In genomic region chr11:225734-226453, GRCh38 we compare ENCODE assay signal across 14 cellular contexts. TPM values are rescaled to one million over a fixed set of nuclear protein-coding genes. Genes with fewer than 3 reads are reported as not detected.
DNase-seq lines count a peak whose midpoint lies in the region; ATAC-seq and TF ChIP-seq lines count a peak whose summit lies in the region.
"Had no signal": no experiment of that assay in that cellular context is flagged by ENCODE, and none has a peak within 500 bp of the region (broad histone marks: within the 10 kb centered on the region; RNA-seq: fewer than 3 reads in every experiment).

No MANE protein-coding gene starts in this region.

- no peak for TF ChIP-seq CTCF in MCF 10A (IDR thresholded peaks at IDR 0.05; ENCODE audit: unreplicated experiment)

- H3K4me2 ChIP-seq in Karpas-422 (ENCODE audit: low read depth, low read length, poor library complexity, severe bottlenecking): peak overlapping the region; percentile 20

- H3K27ac ChIP-seq in Karpas-422 (ENCODE audit: low read length): peak overlapping the region; percentile 37; the same call in 1 of the 2 replicates
- H3K27ac ChIP-seq: vagina, VCaP had no signal

- peaks cover 5% of the 10 kb centered on the region for H3K4me1 Mint-ChIP-seq in activated CD4-positive, alpha-beta T cell treated with anti-CD3 and anti-CD28 coated beads, Interleukin-2, amount 10 ng/mL, durations not matched to agents 7 days and 5 days
- peaks cover 9% of the 10 kb centered on the region for H3K4me1 Mint-ChIP-seq in MCF 10A (ENCODE audit: insufficient read depth, unreplicated experiment)
- H3K4me1 Mint-ChIP-seq in stimulated activated naive B cell treated with anti-CD40 and anti-IgM and Interleukin-4, amounts not matched to agents 10 μg/mL and 1 μg/mL and 100 μg/mL, for 72 hours: peaks cover 12 to 21% of the 10 kb centered on the region in 2 donors

- no peaks in the 10 kb centered on the region for H3K27me3 Mint-ChIP-seq in activated CD4-positive, alpha-beta T cell treated with anti-CD3 and anti-CD28 coated beads, Interleukin-2, amount 10 ng/mL, durations not matched to agents 7 days and 5 days
- H3K27me3 Mint-ChIP-seq in MCF 10A (ENCODE audit: insufficient read depth, unreplicated experiment): no peaks in the 10 kb centered on the region
- no peaks in the 10 kb centered on the region for H3K27me3 Mint-ChIP-seq in stimulated activated naive B cell treated with anti-CD40 and anti-IgM and Interleukin-4, amounts not matched to agents 10 μg/mL and 1 μg/mL and 100 μg/mL, for 72 hours

- no peak overlapping the region for H3K4me3 ChIP-seq in Karpas-422 (ENCODE audit: low read length)
- H3K4me3 ChIP-seq: vagina had no signal

- BruUV-seq in MCF 10A (replicated peaks; lab: Mats Ljungman, UMichigan): no TSS peak

- H4K20me1 ChIP-seq in Karpas-422 (ENCODE audit: insufficient read depth, low read depth, low read length): no peaks in the 10 kb centered on the region

- peaks cover 8% of the 10 kb centered on the region for H3K4me1 ChIP-seq in Karpas-422 (ENCODE audit: low read length)
- H3K4me1 ChIP-seq: vagina had no signal

- H3K36me3 Mint-ChIP-seq in activated CD4-positive, alpha-beta T cell treated with anti-CD3 and anti-CD28 coated beads, Interleukin-2, amount 10 ng/mL, durations not matched to agents 7 days and 5 days (ENCODE audit: low read depth): no peaks in the 10 kb centered on the region
- peaks cover 42% of the 10 kb centered on the region for H3K36me3 Mint-ChIP-seq in MCF 10A (ENCODE audit: insufficient read depth, unreplicated experiment)
- H3K36me3 Mint-ChIP-seq in stimulated activated naive B cell treated with anti-CD40 and anti-IgM and Interleukin-4, amounts not matched to agents 10 μg/mL and 1 μg/mL and 100 μg/mL, for 72 hours: peaks cover 24 to 27% of the 10 kb centered on the region in 2 donors

- no peaks in the 10 kb centered on the region for H3K9me3 Mint-ChIP-seq in activated CD4-positive, alpha-beta T cell treated with anti-CD3 and anti-CD28 coated beads, Interleukin-2, amount 10 ng/mL, durations not matched to agents 7 days and 5 days
- no peaks in the 10 kb centered on the region for H3K9me3 Mint-ChIP-seq in MCF 10A (ENCODE audit: unreplicated experiment)
- no peaks in the 10 kb centered on the region for H3K9me3 Mint-ChIP-seq in stimulated activated naive B cell treated with anti-CD40 and anti-IgM and Interleukin-4, amounts not matched to agents 10 μg/mL and 1 μg/mL and 100 μg/mL, for 72 hours
- H3K9me3 Mint-ChIP-seq: activated naive CD4-positive, alpha-beta T cell treated with anti-CD3 and anti-CD28 coated beads for 36 hours had no signal

- intact Hi-C loops in MCF 10A (cut with micrococcal nuclease): no loop called here

- CTCF ChIA-PET in activated CD4-positive, alpha-beta T cell treated with anti-CD3 and anti-CD28 coated beads, Interleukin-2, amount 10 ng/mL, durations not matched to agents 7 days and 5 days (lab: Charles Lee): interaction anchor here (0.8 to 2.9 kb wide), 2 partner anchors 10 to 19 kb away, joined by 3 to 13 read pairs; partner anchors contain the start of genes BET1L and RIC8A
- CTCF ChIA-PET in MCF 10A (lab: Yijun Ruan, JAX): no interaction called here

- peak overlapping the region; percentile 56; the same call in 1 of the 2 replicates for H2AFZ ChIP-seq in Karpas-422 (ENCODE audit: low read length)

- H3K9me3 ChIP-seq in Karpas-422 (ENCODE audit: low read length): no peaks in the 10 kb centered on the region
- H3K9me3 ChIP-seq: vagina had no signal

- POLR2A ChIA-PET in activated CD4-positive, alpha-beta T cell treated with anti-CD3 and anti-CD28 coated beads, Interleukin-2, amount 10 ng/mL, durations not matched to agents 7 days and 5 days (lab: Charles Lee): no interaction called here
- POLR2A ChIA-PET in MCF 10A (lab: Yijun Ruan, JAX): interaction anchor here (0.8 to 1.6 kb wide), 3 partner anchors 9 to 133 kb away, joined by 3 to 4 read pairs (median 4); no protein-coding TSS in a partner anchor

- peak overlapping the region; percentile 44; the same call in 1 of the 2 replicates for H3K9ac ChIP-seq in Karpas-422 (ENCODE audit: low read length)

- no peak overlapping the region for H3K4me3 Mint-ChIP-seq in activated CD4-positive, alpha-beta T cell treated with anti-CD3 and anti-CD28 coated beads, Interleukin-2, amount 10 ng/mL, durations not matched to agents 7 days and 5 days
- H3K4me3 Mint-ChIP-seq in MCF 10A (ENCODE audit: unreplicated experiment): no peak overlapping the region
- peak overlapping the region; percentile 14 to 36 for H3K4me3 Mint-ChIP-seq in stimulated activated naive B cell treated with anti-CD40 and anti-IgM and Interleukin-4, amounts not matched to agents 10 μg/mL and 1 μg/mL and 100 μg/mL, for 72 hours
- H3K4me3 Mint-ChIP-seq: activated naive CD4-positive, alpha-beta T cell treated with anti-CD3 and anti-CD28 coated beads for 36 hours had no signal

- peak; percentile 91 to 99 for ATAC-seq in stimulated activated naive B cell treated with anti-CD40 and anti-IgM and Interleukin-4, amounts not matched to agents 10 μg/mL and 1 μg/mL and 100 μg/mL, for 72 hours (replicated peaks)
- ATAC-seq in HG03159 (IDR thresholded peaks at IDR 0.05; ENCODE audit: unreplicated experiment): no peak

- no peaks in the 10 kb centered on the region for H3K27me3 ChIP-seq in Karpas-422 (ENCODE audit: low read length)
- H3K27me3 ChIP-seq: vagina had no signal

- H3K27ac Mint-ChIP-seq in activated CD4-positive, alpha-beta T cell treated with anti-CD3 and anti-CD28 coated beads, Interleukin-2, amount 10 ng/mL, durations not matched to agents 7 days and 5 days: no peak overlapping the region
- peak overlapping the region; percentile 69 for H3K27ac Mint-ChIP-seq in MCF 10A (ENCODE audit: low read depth, unreplicated experiment)
- peak overlapping the region; percentile 32 for H3K27ac Mint-ChIP-seq in stimulated activated naive B cell treated with anti-CD40 and anti-IgM and Interleukin-4, amounts not matched to agents 10 μg/mL and 1 μg/mL and 100 μg/mL, for 72 hours
- H3K27ac Mint-ChIP-seq: activated naive CD4-positive, alpha-beta T cell treated with anti-CD3 and anti-CD28 coated beads for 36 hours had no signal

- 0 out of 2 replicates have a peak, but pooled peaks cover 4% of the 10 kb centered on the region for H3K36me3 ChIP-seq in Karpas-422 (ENCODE audit: insufficient read depth, low read length)
- H3K36me3 ChIP-seq: vagina had no signal

- H3K9me2 ChIP-seq in Karpas-422 (replicated peaks; ENCODE audit: insufficient read depth, low read length): no peaks in the 10 kb centered on the region

- peaks cover 30% of the 10 kb centered on the region for H3K79me2 ChIP-seq in Karpas-422 (ENCODE audit: low read length)

- DNase-seq in activated CD4-positive, alpha-beta T cell treated with anti-CD3 and anti-CD28 coated beads for 48 hours: peak; percentile 37
- DNase-seq in activated CD4-positive, alpha-beta T cell treated with anti-CD3 and anti-CD28 coated beads, Interleukin-2, amount 10 ng/mL, durations not matched to agents 7 days and 5 days: no peak
- no peak for DNase-seq in Karpas-422
- DNase-seq in MCF 10A (ENCODE audit: unreplicated experiment): peak; percentile 73
- DNase-seq in stimulated activated naive B cell treated with anti-CD40 and anti-IgM and Interleukin-4, amounts not matched to agents 10 μg/mL and 1 μg/mL and 100 μg/mL, for 72 hours: no peak
- no peak for DNase-seq in GDM1 (lab: John Stamatoyannopoulos, UW)
- no peak for DNase-seq in NCI-H1048 (lab: John Stamatoyannopoulos, UW)
- DNase-seq: activated naive CD4-positive, alpha-beta T cell treated with anti-CD3 and anti-CD28 coated beads for 36 hours; cortex of kidney; mesendoderm had no signal

RNA-seq across cellular contexts. Expression of gene SIRT3, which starts 10.2 kb away (rescaled TPM):
- total RNA-seq in activated CD4-positive, alpha-beta T cell treated with anti-CD3 and anti-CD28 coated beads, Interleukin-2, amount 10 ng/mL, durations not matched to agents 7 days and 5 days: 10 to 100 TPM; 11.3 to 12.7 TPM
- 13.6 and 17.2 TPM in 2 replicates for total RNA-seq in Karpas-422 (2014; rRNA removed; shearing (Covaris generic); ENCODE audit: low replicate concordance)
- total RNA-seq in MCF 10A (2022): 19.8 and 20.5 TPM in 2 replicates

RNA-seq across cellular contexts. Expression of gene PSMD13, which starts 10.9 kb away (rescaled TPM):
- 100 to 1,000 TPM; 125 to 153 TPM for total RNA-seq in activated CD4-positive, alpha-beta T cell treated with anti-CD3 and anti-CD28 coated beads, Interleukin-2, amount 10 ng/mL, durations not matched to agents 7 days and 5 days
- total RNA-seq in Karpas-422 (2014; rRNA removed; shearing (Covaris generic); ENCODE audit: low replicate concordance): 86.7 and 92.7 TPM in 2 replicates
- 86.8 and 103 TPM in 2 replicates for total RNA-seq in MCF 10A (2022)

RNA-seq across cellular contexts. Expression of gene RIC8A, which starts 18.4 kb away (rescaled TPM):
- 100 to 1,000 TPM; 111 to 124 TPM for total RNA-seq in activated CD4-positive, alpha-beta T cell treated with anti-CD3 and anti-CD28 coated beads, Interleukin-2, amount 10 ng/mL, durations not matched to agents 7 days and 5 days
- 56.2 and 86.1 TPM in 2 replicates for total RNA-seq in Karpas-422 (2014; rRNA removed; shearing (Covaris generic); ENCODE audit: low replicate concordance)
- total RNA-seq in MCF 10A (2022): 93.3 and 109 TPM in 2 replicates

RNA-seq across cellular contexts. Expression of gene BET1L, which starts 18.7 kb away (rescaled TPM):
- total RNA-seq in activated CD4-positive, alpha-beta T cell treated with anti-CD3 and anti-CD28 coated beads, Interleukin-2, amount 10 ng/mL, durations not matched to agents 7 days and 5 days: 10 to 100 TPM; 29.7 to 33.2 TPM
- 16.8 TPM in 2 replicates for total RNA-seq in Karpas-422 (2014; rRNA removed; shearing (Covaris generic); ENCODE audit: low replicate concordance)
- 65.3 and 66.1 TPM in 2 replicates for total RNA-seq in MCF 10A (2022)

RNA-seq across cellular contexts. Expression of gene SCGB1C1, which starts 33.0 kb away (rescaled TPM):
- not detected for total RNA-seq in activated CD4-positive, alpha-beta T cell treated with anti-CD3 and anti-CD28 coated beads, Interleukin-2, amount 10 ng/mL, durations not matched to agents 7 days and 5 days
- not detected in 2 replicates for total RNA-seq in Karpas-422 (2014; rRNA removed; shearing (Covaris generic); ENCODE audit: low replicate concordance)
- total RNA-seq in MCF 10A (2022): not detected in 2 replicates
- total RNA-seq: activated naive CD4-positive, alpha-beta T cell treated with anti-CD3 and anti-CD28 coated beads for 36 hours; glomerular endothelial cell; vagina had no signal

Comparison
In these comparisons a context has a peak if more than half of its experiments do, and no peak if none do; other contexts are left out.
1. DNase-seq: peak in activated CD4-positive, alpha-beta T cell treated with anti-CD3 and anti-CD28 coated beads for 48 hours (single experiment) and MCF 10A (single experiment); none in activated CD4-positive, alpha-beta T cell treated with anti-CD3 and anti-CD28 coated beads, Interleukin-2, amount 10 ng/mL, durations not matched to agents 7 days and 5 days (single experiment), Karpas-422 (single experiment), stimulated activated naive B cell treated with anti-CD40 and anti-IgM and Interleukin-4, amounts not matched to agents 10 μg/mL and 1 μg/mL and 100 μg/mL, for 72 hours (single experiment), GDM1 (single experiment) and NCI-H1048 (single experiment).
2. H3K4me3 Mint-ChIP-seq: peak in stimulated activated naive B cell treated with anti-CD40 and anti-IgM and Interleukin-4, amounts not matched to agents 10 μg/mL and 1 μg/mL and 100 μg/mL, for 72 hours (2 of 2); none in activated CD4-positive, alpha-beta T cell treated with anti-CD3 and anti-CD28 coated beads, Interleukin-2, amount 10 ng/mL, durations not matched to agents 7 days and 5 days (single experiment) and MCF 10A (single experiment).